Comparison of ENCODE assay signal across 8 cellular contexts in the genomic region with DNA sequence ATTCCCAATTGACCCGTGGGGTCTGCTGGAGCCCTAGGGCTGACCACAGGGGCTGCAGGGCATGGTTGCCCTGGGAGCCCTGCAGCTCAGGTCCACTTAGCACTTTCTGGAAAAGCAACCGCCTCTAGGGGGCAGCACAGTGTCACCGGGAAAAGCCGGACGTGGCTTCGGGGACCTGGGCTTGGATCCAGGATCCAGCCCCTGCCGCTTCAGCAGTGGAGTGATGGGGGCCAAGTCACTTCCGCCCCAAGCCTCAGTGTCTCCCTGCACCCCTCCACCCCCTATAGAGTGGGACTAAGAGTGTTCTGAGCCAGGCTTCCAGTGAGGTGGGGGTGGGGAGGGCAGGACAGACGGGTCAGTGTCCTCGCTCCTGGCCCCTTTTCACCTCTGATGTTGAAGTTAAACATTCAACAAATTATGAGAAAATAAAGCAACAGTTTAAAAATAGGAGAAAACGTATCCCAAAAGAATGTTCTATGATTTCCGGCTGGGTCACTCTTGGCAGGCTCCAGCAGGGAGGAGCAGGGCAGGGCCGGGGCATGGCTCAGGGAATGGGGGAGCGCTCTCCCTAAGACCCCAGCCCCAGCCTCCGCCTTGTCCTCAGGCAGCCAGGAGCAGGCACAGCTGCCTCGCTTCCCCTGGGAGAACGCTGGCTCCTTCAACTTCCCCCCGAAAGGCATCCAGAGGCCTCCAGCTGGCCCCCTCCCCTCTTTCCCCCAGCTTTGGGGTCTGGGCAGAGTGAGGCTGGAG.
A peak's percentile ranks its signal among the peaks of the same experiment; 100 is the strongest.
DNase-seq lines count a peak whose midpoint lies in the region; ATAC-seq, FAIRE-seq and TF ChIP-seq lines count a peak whose summit lies in the region.

No MANE protein-coding gene starts in this region.

- no peaks in the 10 kb centered on the region for H3K36me3 ChIP-seq in DND-41 (ENCODE audit: insufficient read depth, low read length)
- H3K36me3 ChIP-seq in SU-DHL-6 (ENCODE audit: low read length), result no peaks in the 10 kb centered on the region

- no peak overlapping the region for H2AFZ ChIP-seq in DND-41 (ENCODE audit: low read depth, low read length)
- no peak overlapping the region for H2AFZ ChIP-seq in SU-DHL-6 (ENCODE audit: low read depth, low read length, severe bottlenecking)

- TF ChIP-seq CTCF in DND-41 (IDR thresholded peaks at IDR 0.05; ENCODE audit: borderline replicate concordance, extremely low read depth, low read length, poor library complexity, severe bottlenecking), result peak; percentile 71
- TF ChIP-seq CTCF in SU-DHL-6 (IDR thresholded peaks at IDR 0.05; ENCODE audit: insufficient read depth, low read length, poor library complexity, severe bottlenecking), result peak; percentile 81
- peak; percentile 76 for TF ChIP-seq CTCF in cardiac fibroblast (IDR thresholded peaks at IDR 0.05; ENCODE audit: low read depth, low read length)

- TF ChIP-seq POLR2A in GM12892 (IDR thresholded peaks at IDR 0.05; ENCODE audit: low read depth, low read length), result no peak

- no peaks in the 10 kb centered on the region for H3K4me1 ChIP-seq in DND-41 (ENCODE audit: insufficient read depth, low read length)

- FAIRE-seq in GM12892 (lab: Jason Lieb, UNC), result no peak

- H3K79me2 ChIP-seq in DND-41 (ENCODE audit: insufficient read depth, low read length) (no peaks in the 10 kb centered on the region), SU-DHL-6 (ENCODE audit: insufficient read depth, low read length) (no peaks in the 10 kb centered on the region)

- ATAC-seq in DND-41 (ENCODE audit: insufficient read depth, low read depth) (no peak), left colon (peak; percentile 66)

- DNase-seq in DND-41 (peak; percentile 55), cardiac fibroblast (ENCODE audit: low read depth in 2 of 2) (peak; percentile 74 to 75), left colon (peak; percentile 56 to 91), immature natural killer cell (no peak), GM12892 (ENCODE audit: insufficient read length) (no peak)
- peak; percentile 34 for DNase-seq in stimulated activated CD4-positive, alpha-beta T cell treated with anti-CD3 and anti-CD28 coated beads, Interleukin-4, amount 100 ng/mL, for 1 hour

- no peak for TF ChIP-seq EP300 in Ishikawa (IDR thresholded peaks at IDR 0.05; ENCODE audit: borderline replicate concordance)

- H3K9me3 ChIP-seq in DND-41 (ENCODE audit: insufficient read depth, low read length, severe bottlenecking) (no peaks in the 10 kb centered on the region), SU-DHL-6 (ENCODE audit: insufficient read depth, low read length) (no peaks in the 10 kb centered on the region)

- no peak overlapping the region for H3K4me2 ChIP-seq in DND-41 (ENCODE audit: insufficient read depth, low read length)
- no peak overlapping the region for H3K4me2 ChIP-seq in SU-DHL-6 (ENCODE audit: low read depth, low read length, poor library complexity, severe bottlenecking)

- H3K27me3 ChIP-seq in DND-41 (ENCODE audit: insufficient read depth, low read length, poor library complexity) (no peaks in the 10 kb centered on the region), SU-DHL-6 (ENCODE audit: low read length) (no peaks in the 10 kb centered on the region)

- no peak overlapping the region for H3K27ac Mint-ChIP-seq in immature natural killer cell

- H3K4me3 Mint-ChIP-seq in immature natural killer cell, result no peak overlapping the region

- H3F3A ChIP-seq in SU-DHL-6 (ENCODE audit: insufficient read depth), result no peaks in the 10 kb centered on the region

- H3K9ac ChIP-seq in DND-41 (ENCODE audit: low read depth, low read length) (no peak overlapping the region), SU-DHL-6 (ENCODE audit: low read length) (no peak overlapping the region)

- H4K20me1 ChIP-seq in DND-41 (ENCODE audit: insufficient read depth, low read length) (peaks cover 21% of the 10 kb centered on the region; the same call in 1 of the 2 replicates), SU-DHL-6 (ENCODE audit: low read depth, low read length) (no peaks in the 10 kb centered on the region)

- intact Hi-C loops in left colon (cut with DNase I, micrococcal nuclease), result loop anchor here (5.0 kb wide), 2 partner anchors 277 to 282 kb away; no protein-coding TSS in a partner anchor

- H3K27me3 Mint-ChIP-seq in immature natural killer cell (ENCODE audit: low read depth in 3 of 3), result peaks cover 1 to 8% (median 7%) of the 10 kb centered on the region in 3 donors

- H3K4me3 ChIP-seq in DND-41 (ENCODE audit: low read depth in 1 of 2, low read length in 2 of 2), result no peak overlapping the region
- no peak overlapping the region for H3K4me3 ChIP-seq in SU-DHL-6 (ENCODE audit: insufficient read depth, low read length, poor library complexity, severe bottlenecking)
- peak overlapping the region in 1 of 2 donors; percentile 30 for H3K4me3 ChIP-seq in cardiac fibroblast (replicated peaks in 1 of 2; ENCODE audit: low read depth in 2 of 2, low read length in 2 of 2)

- H3K4me1 Mint-ChIP-seq in immature natural killer cell, result no peaks in the 10 kb centered on the region

- H3K36me3 Mint-ChIP-seq in immature natural killer cell, result no peaks in the 10 kb centered on the region

- TF ChIP-seq RAD21 in Ishikawa (IDR thresholded peaks at IDR 0.05; ENCODE audit: low read depth), result peak; percentile 85

- H3K27ac ChIP-seq in DND-41 (ENCODE audit: low read length), result no peak overlapping the region
- H3K27ac ChIP-seq in SU-DHL-6 (ENCODE audit: low read depth, low read length), result no peak overlapping the region

- no peaks in the 10 kb centered on the region for H3K9me3 Mint-ChIP-seq in immature natural killer cell

- no peaks in the 10 kb centered on the region for H3K9me2 ChIP-seq in SU-DHL-6 (replicated peaks; ENCODE audit: insufficient read depth, low read length)

TF ChIP-seq in Ishikawa, 13 proteins besides CTCF, POLR2A, EP300 and RAD21:
- no peak for TF ChIP-seq CREB1 (IDR thresholded peaks at IDR 0.05; ENCODE audit: low read depth)
- no peak for TF ChIP-seq ZBTB7A (IDR thresholded peaks at IDR 0.05; ENCODE audit: low read depth)
- TF ChIP-seq, protein P1, sequence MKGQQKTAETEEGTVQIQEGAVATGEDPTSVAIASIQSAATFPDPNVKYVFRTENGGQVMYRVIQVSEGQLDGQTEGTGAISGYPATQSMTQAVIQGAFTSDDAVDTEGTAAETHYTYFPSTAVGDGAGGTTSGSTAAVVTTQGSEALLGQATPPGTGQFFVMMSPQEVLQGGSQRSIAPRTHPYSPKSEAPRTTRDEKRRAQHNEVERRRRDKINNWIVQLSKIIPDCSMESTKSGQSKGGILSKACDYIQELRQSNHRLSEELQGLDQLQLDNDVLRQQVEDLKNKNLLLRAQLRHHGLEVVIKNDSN (IDR thresholded peaks at IDR 0.05), result no peak
- no peak for TF ChIP-seq FOXM1 (IDR thresholded peaks at IDR 0.05; ENCODE audit: borderline replicate concordance, low read depth)
- TF ChIP-seq NFIC (IDR thresholded peaks at IDR 0.05), result peak; percentile 40; the same call in 1 of the 2 replicates
- TF ChIP-seq YY1 (IDR thresholded peaks at IDR 0.05; ENCODE audit: low read depth), result no peak
- TF ChIP-seq, protein P2, sequence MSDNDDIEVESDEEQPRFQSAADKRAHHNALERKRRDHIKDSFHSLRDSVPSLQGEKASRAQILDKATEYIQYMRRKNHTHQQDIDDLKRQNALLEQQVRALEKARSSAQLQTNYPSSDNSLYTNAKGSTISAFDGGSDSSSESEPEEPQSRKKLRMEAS (IDR thresholded peaks at IDR 0.05), result no peak
- TF ChIP-seq CEBPB (IDR thresholded peaks at IDR 0.05), result no peak
- no peak for TF ChIP-seq TEAD4 (IDR thresholded peaks at IDR 0.05)

Comparison
In these comparisons a context has a peak if more than half of its experiments do, and no peak if none do; other contexts are left out.
1. DNase-seq: peak in DND-41 (single experiment), cardiac fibroblast (2 of 2), left colon (2 of 2) and stimulated activated CD4-positive, alpha-beta T cell treated with anti-CD3 and anti-CD28 coated beads, Interleukin-4, amount 100 ng/mL, for 1 hour (single experiment); none in immature natural killer cell (0 of 3) and GM12892 (single experiment).
2. Peak in every context shown above with its lines, with median percentiles within 50 percentile points of each other: CTCF ChIP-seq.